9 cellular contexts compared by ENCODE assay signal in the genomic region with DNA sequence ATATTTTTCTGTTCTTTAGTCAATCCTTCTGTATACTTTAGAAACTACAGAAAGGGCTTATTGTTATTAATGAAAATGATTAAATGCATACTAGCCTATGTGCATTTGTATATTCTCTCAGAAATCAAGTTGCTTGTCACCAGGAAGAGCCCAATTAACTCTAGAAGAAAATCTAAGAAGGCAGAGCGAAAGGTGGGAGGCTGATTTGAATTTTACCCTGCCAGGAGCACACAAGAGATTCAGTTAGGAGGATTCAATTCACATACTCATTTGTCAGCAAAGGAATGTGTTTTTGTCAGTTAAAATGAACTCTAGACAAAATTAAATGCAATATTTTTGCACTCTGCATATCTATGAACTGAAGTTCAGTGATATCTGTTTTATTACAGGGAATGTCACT.
"Had no signal": no experiment of that assay in that cellular context is flagged by ENCODE, and none has a peak within 500 bp of the region (broad histone marks: within the 10 kb centered on the region; RNA-seq: fewer than 3 reads in every experiment).

No MANE protein-coding gene starts in this region.

- H3K4me1 ChIP-seq: HAP-1 had no signal

- H2AFZ ChIP-seq: GM23248 had no signal

- H3K27ac ChIP-seq: GM23248 had no signal

- H3K27ac Mint-ChIP-seq: HFFc6 had no signal

- H3K4me3 Mint-ChIP-seq: HFFc6 had no signal

- FAIRE-seq: H1, H54, HTR-8/SVneo, K562 had no signal

- H3K9me3 ChIP-seq: HAP-1 had no signal

- DNase-seq: GM23248, HFFc6, IMR-90 had no signal

- H3K4me3 ChIP-seq: GM23248, HAP-1, K562 had no signal

- H3K9ac ChIP-seq: GM23248 had no signal

- ATAC-seq: HCT116, K562 had no signal

- H3K36me3 ChIP-seq: HAP-1 had no signal
